Comparison of ENCODE assay signal across 8 cellular contexts in the genomic region with DNA sequence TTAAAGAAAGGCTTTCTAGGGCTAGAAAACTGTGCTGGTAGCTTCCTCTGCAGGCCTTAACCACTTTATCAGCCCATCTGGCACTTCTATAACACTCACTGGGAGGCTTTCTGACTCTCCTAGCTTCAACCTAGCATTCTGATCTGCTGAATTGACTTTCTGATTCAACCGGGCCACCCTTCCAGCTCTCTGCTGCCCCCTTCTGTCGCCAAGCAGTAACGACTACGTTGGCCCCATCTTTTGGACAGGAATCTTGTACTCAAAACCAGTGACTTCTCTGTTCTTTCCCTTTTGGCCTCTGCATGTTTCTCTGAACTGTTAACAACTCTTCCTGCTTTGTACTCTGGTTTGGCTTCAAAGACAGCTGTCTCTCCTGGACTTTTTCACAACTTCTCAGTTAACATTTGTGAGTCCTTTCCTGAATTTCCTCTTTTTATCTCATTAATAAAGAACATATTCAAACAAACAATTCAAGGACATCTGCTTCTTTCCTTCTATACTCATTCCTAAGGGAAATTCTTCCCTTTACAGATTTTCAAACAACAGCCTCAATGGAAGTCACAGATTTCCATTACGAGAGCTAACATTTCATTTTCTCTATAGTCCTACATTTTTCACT. TPM values are rescaled to one million over a fixed set of nuclear protein-coding genes. Genes with fewer than 3 reads are reported as not detected.
DNase-seq lines count a peak whose midpoint lies in the region; ATAC-seq and TF ChIP-seq lines count a peak whose summit lies in the region.

No MANE protein-coding gene starts in this region.

- peak; percentile 82 for ATAC-seq in GM19025 (IDR thresholded peaks at IDR 0.05; ENCODE audit: low read depth, unreplicated experiment)
- peak; percentile 77 for ATAC-seq in HG03196 (IDR thresholded peaks at IDR 0.05; ENCODE audit: unreplicated experiment)
- peak; percentile 77 for ATAC-seq in memory B cell (ENCODE audit: low read depth)

- peak; percentile 87 for TF ChIP-seq CTCF in CD14-positive monocyte (IDR thresholded peaks at IDR 0.05)

- H3K9me3 Mint-ChIP-seq in CD14-positive monocyte = peaks cover 0 to 2% (median 0%) of the 10 kb centered on the region in 7 donors
- no peaks in the 10 kb centered on the region for H3K9me3 Mint-ChIP-seq in memory B cell

- intact Hi-C loops in CD14-positive monocyte (cut with micrococcal nuclease) = no loop called here

- H3K36me3 Mint-ChIP-seq in CD14-positive monocyte = no peaks in the 10 kb centered on the region
- H3K36me3 Mint-ChIP-seq in memory B cell = no peaks in the 10 kb centered on the region

- peaks cover 5 to 14% (median 8%) of the 10 kb centered on the region in 3 donors for H3K27me3 Mint-ChIP-seq in CD14-positive monocyte (ENCODE audit: low read depth in 3 of 3)
- H3K27me3 Mint-ChIP-seq in memory B cell = peaks cover 12% of the 10 kb centered on the region

- H3K4me3 Mint-ChIP-seq in CD14-positive monocyte (no peak overlapping the region), memory B cell (no peak overlapping the region)

- DNase-seq in CD14-positive monocyte (ENCODE audit: low spot score) (peak; percentile 50), NCI-H526 (lab: John Stamatoyannopoulos, UW) (peak; percentile 22 to 77), memory B cell (ENCODE audit: low spot score in 2 of 2) (peak; percentile 44 to 64)
- DNase-seq in activated CD4-positive, alpha-beta T cell treated with anti-CD3 and anti-CD28 coated beads, Interleukin-2, amount 50 U/mL, for 4 hours = peak; percentile 45 to 50
- DNase-seq in effector CD4-positive, alpha-beta T cell = peak; percentile 42
- DNase-seq in stimulated activated CD8-positive, alpha-beta memory T cell treated with anti-CD3 and anti-CD28 coated beads, Interleukin-2, amount 100 ng/mL, for 1 hour (ENCODE audit: low read depth in 2 of 2) = peak; percentile 15 to 31

- H3K4me1 Mint-ChIP-seq in CD14-positive monocyte (no peaks in the 10 kb centered on the region), memory B cell (peaks cover 4% of the 10 kb centered on the region)

- H3K27ac Mint-ChIP-seq in CD14-positive monocyte = no peak overlapping the region
- no peak overlapping the region for H3K27ac Mint-ChIP-seq in memory B cell

RNA-seq across cellular contexts. Expression of a gene that starts 43.9 kb away (rescaled TPM):
- 1 to 10 TPM; 4.1 to 5.4 TPM for polyA plus RNA-seq in CD14-positive monocyte

Comparison
In these comparisons a context has a peak if more than half of its experiments do, and no peak if none do; other contexts are left out.
1. Peak in every context shown above with its lines: DNase-seq and ATAC-seq.